22 cellular contexts compared by ENCODE assay signal in the genomic region with DNA sequence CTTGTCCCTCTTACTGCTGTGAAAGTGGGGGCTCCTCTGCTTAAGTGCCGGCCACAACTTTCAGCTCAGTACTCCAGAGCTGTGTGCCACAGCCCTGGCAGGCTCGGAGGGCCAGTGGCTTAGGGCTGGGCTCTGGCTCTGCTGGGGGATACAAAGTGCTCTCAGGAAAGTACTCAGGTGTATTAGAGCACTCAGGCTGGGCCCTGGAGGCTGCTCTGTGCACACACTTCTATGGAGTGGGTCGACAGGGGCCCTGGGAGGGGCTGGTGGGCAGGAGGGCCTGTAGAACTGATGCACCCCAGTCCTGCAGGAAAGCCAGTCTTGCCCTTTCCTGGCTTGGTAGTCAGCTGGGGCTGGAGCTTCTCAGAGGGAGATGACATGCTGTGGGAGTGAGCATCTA.
"Had no signal": no experiment of that assay in that cellular context is flagged by ENCODE, and none has a peak within 500 bp of the region (broad histone marks: within the 10 kb centered on the region; RNA-seq: fewer than 3 reads in every experiment).

No MANE protein-coding gene starts in this region.

- H3K4me3 ChIP-seq: MG63, Peyer's patch had no signal

- H3K27ac Mint-ChIP-seq: activated CD8-positive, alpha-beta T cell treated with anti-CD3 and anti-CD28 coated beads for 36 hours; activated naive CD4-positive, alpha-beta T cell treated with anti-CD3 and anti-CD28 coated beads, Interleukin-2, amount 10 ng/mL, durations not matched to agents 7 days and 5 days; activated naive CD8-positive, alpha-beta T cell treated with anti-CD3 and anti-CD28 coated beads for 36 hours; activated T-cell treated with anti-CD3 and anti-CD28 coated beads, Interleukin-2, amount 50 U/mL, for 72 hours; activated T-helper 2 cell treated with anti-CD3 and anti-CD28 coated beads, Interferon-gamma antibody, Interleukin-2, Interleukin-4, amounts not matched to agents 10 μg/mL and 5 μg/mL and 100 μg/mL, durations not matched to agents 14 hours and 24 hours and 36 hours; T-helper 1 cell treated with Interleukin-12 subunit alpha and Interleukin-12 subunit beta and Interleukin-4 antibody, amounts not matched to agents 30 μg/mL and 1 μg/mL, for 36 hours had no signal

- H3K27ac ChIP-seq: Peyer's patch, RWPE1 had no signal

- H3K4me1 ChIP-seq: Peyer's patch had no signal

- H3K27me3 ChIP-seq: MG63, Peyer's patch had no signal

- DNase-seq: activated CD4-positive, alpha-beta T cell treated with anti-CD3 and anti-CD28 coated beads for 4 hours; activated CD8-positive, alpha-beta memory T cell treated with anti-CD3 and anti-CD28 coated beads, Interleukin-2, amount 50 U/mL, for 4 hours; activated CD8-positive, alpha-beta T cell treated with anti-CD3 and anti-CD28 coated beads for 36 hours; activated gamma-delta T cell treated with Interleukin-2 at 50 U/mL for 16 hours; activated naive CD4-positive, alpha-beta T cell treated with anti-CD3 and anti-CD28 coated beads, Interleukin-2, amount 10 ng/mL, durations not matched to agents 7 days and 5 days; activated naive CD8-positive, alpha-beta T cell treated with anti-CD3 and anti-CD28 coated beads for 36 hours; activated T-cell treated with anti-CD3 and anti-CD28 coated beads, Interleukin-2, amount 50 U/mL, for 72 hours; caudate nucleus; MG63; NCI-H1105; NCI-H1436; NCI-H1694 treated with DMSO at 0.1 percent for 48 hours; NCI-H2029 treated with DMSO at 0.1 percent for 48 hours; NCI-H345; NCI-H510A; NK-92 treated with Interleukin-12 subunit alpha and Interleukin-12 subunit beta, amount 100 ng/mL, for 24 hours; SHP77 treated with DMSO at 0.1 percent for 48 hours had no signal

- ATAC-seq: activated CD4-positive, CD25-positive, alpha-beta regulatory T cell treated with anti-CD3 and anti-CD28 coated beads, Interleukin-2, amount 50 U/mL, for 24 hours; activated CD8-positive, alpha-beta T cell treated with anti-CD3 and anti-CD28 coated beads for 36 hours; activated T-cell treated with anti-CD3 and anti-CD28 coated beads, Interleukin-2, amount 50 U/mL, for 72 hours had no signal

- H3K9me3 ChIP-seq: MG63, Peyer's patch had no signal

- H3K36me3 ChIP-seq: MG63, Peyer's patch had no signal

- H3K4me3 Mint-ChIP-seq: activated CD8-positive, alpha-beta T cell treated with anti-CD3 and anti-CD28 coated beads for 36 hours; activated naive CD4-positive, alpha-beta T cell treated with anti-CD3 and anti-CD28 coated beads, Interleukin-2, amount 10 ng/mL, durations not matched to agents 7 days and 5 days; activated naive CD8-positive, alpha-beta T cell treated with anti-CD3 and anti-CD28 coated beads for 36 hours; activated T-cell treated with anti-CD3 and anti-CD28 coated beads, Interleukin-2, amount 50 U/mL, for 72 hours; T-helper 1 cell treated with Interleukin-12 subunit alpha and Interleukin-12 subunit beta and Interleukin-4 antibody, amounts not matched to agents 30 μg/mL and 1 μg/mL, for 36 hours had no signal

- H3K4me1 Mint-ChIP-seq: activated naive CD4-positive, alpha-beta T cell treated with anti-CD3 and anti-CD28 coated beads, Interleukin-2, amount 10 ng/mL, durations not matched to agents 7 days and 5 days; activated naive CD8-positive, alpha-beta T cell treated with anti-CD3 and anti-CD28 coated beads for 36 hours had no signal

- H3K27me3 Mint-ChIP-seq: activated CD8-positive, alpha-beta T cell treated with anti-CD3 and anti-CD28 coated beads for 36 hours; activated naive CD4-positive, alpha-beta T cell treated with anti-CD3 and anti-CD28 coated beads, Interleukin-2, amount 10 ng/mL, durations not matched to agents 7 days and 5 days; activated naive CD8-positive, alpha-beta T cell treated with anti-CD3 and anti-CD28 coated beads for 36 hours had no signal
